20 cellular contexts compared by ENCODE assay signal in the genomic region with DNA sequence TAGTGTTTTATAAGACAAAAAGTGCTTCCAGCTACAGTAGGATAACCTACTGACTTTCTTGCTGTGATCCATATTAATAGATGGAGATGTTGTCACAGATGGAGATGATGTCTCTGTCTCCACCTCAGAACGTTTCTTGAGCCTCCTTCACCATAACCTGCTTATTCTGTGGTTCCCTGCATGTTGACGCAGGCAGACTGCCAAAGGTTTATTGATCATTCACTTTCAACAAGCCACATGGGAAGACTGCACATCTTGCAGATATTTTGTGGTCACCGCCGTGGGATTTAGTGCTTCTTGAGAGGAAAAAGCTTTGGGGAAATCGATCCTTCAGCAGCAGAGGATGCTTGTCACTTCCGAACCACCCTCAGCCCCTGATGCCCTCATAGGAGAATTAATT.
DNase-seq lines count a peak whose midpoint lies in the region; ATAC-seq, FAIRE-seq and TF ChIP-seq lines count a peak whose summit lies in the region.
"Had no signal": no experiment of that assay in that cellular context is flagged by ENCODE, and none has a peak within 500 bp of the region (broad histone marks: within the 10 kb centered on the region; RNA-seq: fewer than 3 reads in every experiment).

No MANE protein-coding gene starts in this region.

- CTCF ChIA-PET in A549 (lab: Yijun Ruan, JAX): no interaction called here

- intact Hi-C loops in thyroid gland (cut with DNase I): no loop called here

- H3K27me3 ChIP-seq in thyroid gland: no peaks in the 10 kb centered on the region
- H3K27me3 ChIP-seq: BE2C had no signal

- TF ChIP-seq CTCF in A549 (IDR thresholded peaks at IDR 0.05) (no peak), thyroid gland (IDR thresholded peaks at IDR 0.05) (no peak)

- 43% methylated on average over 6 of the region's 6 CpGs for WGBS in A549 (ENCODE audit: missing lambda C conversion rate)
- 76 to 85% methylated on average over 6 of the region's 6 CpGs for WGBS in thyroid gland, 2 donors

- no peak for TF ChIP-seq EP300 in A549 (IDR thresholded peaks at IDR 0.05)

- no peak for ATAC-seq in A549

- H3K4me1 ChIP-seq in A549: no peaks in the 10 kb centered on the region
- H3K4me1 ChIP-seq in thyroid gland: no peaks in the 10 kb centered on the region
- H3K4me1 ChIP-seq: BE2C, HAP-1 had no signal

- H3K27ac ChIP-seq in A549 (no peak overlapping the region), thyroid gland (no peak overlapping the region)
- H3K27ac ChIP-seq: C4-2B had no signal

- H3K9me3 ChIP-seq in A549 (no peaks in the 10 kb centered on the region), thyroid gland (no peaks in the 10 kb centered on the region)
- H3K9me3 ChIP-seq: BE2C, HAP-1 had no signal

- no peak for TF ChIP-seq POLR2A in A549 (IDR thresholded peaks at IDR 0.05; ENCODE audit: low read length)
- TF ChIP-seq POLR2A in thyroid gland (IDR thresholded peaks at IDR 0.05): no peak

- no peak for TF ChIP-seq RAD21 in A549 (conservative IDR thresholded peaks at IDR 0.05 in 1 of 2, IDR thresholded peaks at IDR 0.05 in 1 of 2)

- no peak overlapping the region for H3K4me2 ChIP-seq in A549

- H3K4me3 ChIP-seq in A549: no peak overlapping the region
- H3K4me3 ChIP-seq in thyroid gland (replicated peaks in 1 of 3): no peak overlapping the region
- H3K4me3 ChIP-seq: HAP-1 had no signal

- POLR2A ChIA-PET in A549 (lab: Yijun Ruan, JAX): no interaction called here

- DNase-seq in A549 (ENCODE audit: low read depth in 1 of 2, low spot score in 1 of 2) (no peak), HT1080 (ENCODE audit: low read depth) (peak; percentile 13), astrocyte of the hippocampus (ENCODE audit: low read depth, low spot score) (peak; percentile 3), mucosa of gallbladder (ENCODE audit: low spot score) (peak; percentile 66), NCI-H524 (lab: John Stamatoyannopoulos, UW) (no peak), NCI-H2227 (lab: John Stamatoyannopoulos, UW; ENCODE audit: unreplicated experiment) (no peak), thyroid gland (no peak), MV-4-11 (lab: John Stamatoyannopoulos, UW) (no peak)
- DNase-seq: BE2C; CD4-positive, alpha-beta memory T cell; DMS153; DMS79 treated with DMSO at 0.1 percent for 48 hours; EL had no signal

- FAIRE-seq in A549 (lab: Jason Lieb, UNC): peak; percentile 61
- FAIRE-seq: A204.1, D721Med, GM12891, GM19239, H1 had no signal

- no peaks in the 10 kb centered on the region for H3K36me3 ChIP-seq in thyroid gland
- H3K36me3 ChIP-seq: BE2C, HAP-1 had no signal

TF ChIP-seq in A549, 52 proteins besides CTCF, POLR2A, EP300 and RAD21:
- TF ChIP-seq, protein P1, sequence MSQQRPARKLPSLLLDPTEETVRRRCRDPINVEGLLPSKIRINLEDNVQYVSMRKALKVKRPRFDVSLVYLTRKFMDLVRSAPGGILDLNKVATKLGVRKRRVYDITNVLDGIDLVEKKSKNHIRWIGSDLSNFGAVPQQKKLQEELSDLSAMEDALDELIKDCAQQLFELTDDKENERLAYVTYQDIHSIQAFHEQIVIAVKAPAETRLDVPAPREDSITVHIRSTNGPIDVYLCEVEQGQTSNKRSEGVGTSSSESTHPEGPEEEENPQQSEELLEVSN (IDR thresholded peaks at IDR 0.05; ENCODE audit: borderline replicate concordance, low read depth): no peak
- TF ChIP-seq FOSL2 (IDR thresholded peaks at IDR 0.05): no peak
- TF ChIP-seq FOSL2 (CRISPR knock-in tag; IDR thresholded peaks at IDR 0.05): no peak
- TF ChIP-seq GATA3 (IDR thresholded peaks at IDR 0.05; ENCODE audit: borderline replicate concordance): no peak
- TF ChIP-seq, protein P2, sequence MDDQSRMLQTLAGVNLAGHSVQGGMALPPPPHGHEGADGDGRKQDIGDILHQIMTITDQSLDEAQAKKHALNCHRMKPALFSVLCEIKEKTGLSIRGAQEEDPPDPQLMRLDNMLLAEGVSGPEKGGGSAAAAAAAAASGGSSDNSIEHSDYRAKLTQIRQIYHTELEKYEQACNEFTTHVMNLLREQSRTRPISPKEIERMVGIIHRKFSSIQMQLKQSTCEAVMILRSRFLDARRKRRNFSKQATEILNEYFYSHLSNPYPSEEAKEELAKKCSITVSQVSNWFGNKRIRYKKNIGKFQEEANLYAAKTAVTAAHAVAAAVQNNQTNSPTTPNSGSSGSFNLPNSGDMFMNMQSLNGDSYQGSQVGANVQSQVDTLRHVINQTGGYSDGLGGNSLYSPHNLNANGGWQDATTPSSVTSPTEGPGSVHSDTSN (IDR thresholded peaks at IDR 0.05): no peak
- TF ChIP-seq RFX5 (IDR thresholded peaks at IDR 0.05): no peak
- TF ChIP-seq HEYL (CRISPR knock-in tag; IDR thresholded peaks at IDR 0.05): no peak

Comparison
In these comparisons a context has a peak if more than half of its experiments do, and no peak if none do; other contexts are left out.
1. DNase-seq: peak in HT1080 (single experiment), astrocyte of the hippocampus (single experiment) and mucosa of gallbladder (single experiment); none in A549 (0 of 2), NCI-H524 (0 of 2), NCI-H2227 (single experiment), thyroid gland (0 of 2) and MV-4-11 (single experiment).